11 cellular contexts compared by ENCODE assay signal in genomic region chr1:36154335-36154734, GRCh38. TPM values are rescaled to one million over a fixed set of nuclear protein-coding genes. Genes with fewer than 3 reads are reported as not detected.
DNase-seq lines count a peak whose midpoint lies in the region; ATAC-seq lines count a peak whose summit lies in the region.
"Had no signal": no experiment of that assay in that cellular context is flagged by ENCODE, and none has a peak within 500 bp of the region (broad histone marks: within the 10 kb centered on the region; RNA-seq: fewer than 3 reads in every experiment).

No MANE protein-coding gene starts in this region.

- no peaks in the 10 kb centered on the region for H3K36me3 ChIP-seq in mucosa of stomach (ENCODE audit: control insufficient read depth, insufficient read depth, low read length)

- no peak for ATAC-seq in HG02973 (IDR thresholded peaks at IDR 0.05; ENCODE audit: unreplicated experiment)
- ATAC-seq in GM19455 (IDR thresholded peaks at IDR 0.05; ENCODE audit: unreplicated experiment), result no peak

- H3K4me1 ChIP-seq in mucosa of stomach (ENCODE audit: control insufficient read depth, insufficient read depth, low read length), result peaks cover 44% of the 10 kb centered on the region

- DNase-seq in activated naive CD4-positive, alpha-beta T cell treated with anti-CD3 and anti-CD28 coated beads, Interleukin-2, amount 10 ng/mL, durations not matched to agents 7 days and 5 days, result no peak
- DNase-seq in activated naive CD4-positive, alpha-beta T cell treated with Interleukin-2 at 50 U/mL for 16 hours, result no peak
- no peak for DNase-seq in activated T-helper 2 cell treated with anti-CD3 and anti-CD28 coated beads, Interferon-gamma antibody, Interleukin-2, Interleukin-4, amounts not matched to agents 10 μg/mL and 5 μg/mL and 100 μg/mL, durations not matched to agents 14 hours and 24 hours and 36 hours (ENCODE audit: low spot score)
- DNase-seq in cortex of kidney (lab: John Stamatoyannopoulos, UW), result no peak
- DNase-seq: GOT3, NCI-H345 had no signal

- peaks cover 77% of the 10 kb centered on the region for H3K4me1 Mint-ChIP-seq in activated naive CD4-positive, alpha-beta T cell treated with anti-CD3 and anti-CD28 coated beads, Interleukin-2, amount 10 ng/mL, durations not matched to agents 7 days and 5 days
- peaks cover 60% of the 10 kb centered on the region for H3K4me1 Mint-ChIP-seq in activated T-helper 2 cell treated with anti-CD3 and anti-CD28 coated beads, Interferon-gamma antibody, Interleukin-2, Interleukin-4, amounts not matched to agents 10 μg/mL and 5 μg/mL and 100 μg/mL, durations not matched to agents 14 hours and 24 hours and 36 hours (ENCODE audit: low read depth)

- no peak overlapping the region for H3K4me3 ChIP-seq in mucosa of stomach (ENCODE audit: low read length)

- no peaks in the 10 kb centered on the region for H3K27me3 ChIP-seq in mucosa of stomach (ENCODE audit: control insufficient read depth, insufficient read depth, low read length)

- intact Hi-C loops in activated T-helper 2 cell treated with anti-CD3 and anti-CD28 coated beads, Interferon-gamma antibody, Interleukin-2, Interleukin-4, amounts not matched to agents 10 μg/mL and 5 μg/mL and 100 μg/mL, durations not matched to agents 14 hours and 24 hours and 36 hours (cut with micrococcal nuclease), result loop anchor here (5.0 to 10.0 kb wide), 2 partner anchors 233 to 270 kb away; partner anchors contain the start of gene STK40

- H3K36me3 Mint-ChIP-seq in activated naive CD4-positive, alpha-beta T cell treated with anti-CD3 and anti-CD28 coated beads, Interleukin-2, amount 10 ng/mL, durations not matched to agents 7 days and 5 days, result peaks cover 19% of the 10 kb centered on the region
- H3K36me3 Mint-ChIP-seq in activated T-helper 2 cell treated with anti-CD3 and anti-CD28 coated beads, Interferon-gamma antibody, Interleukin-2, Interleukin-4, amounts not matched to agents 10 μg/mL and 5 μg/mL and 100 μg/mL, durations not matched to agents 14 hours and 24 hours and 36 hours (ENCODE audit: low read depth), result peaks cover 18% of the 10 kb centered on the region

- peak overlapping the region; percentile 9 for H3K9ac ChIP-seq in mucosa of stomach (ENCODE audit: low read length)

- H3K27ac Mint-ChIP-seq in activated naive CD4-positive, alpha-beta T cell treated with anti-CD3 and anti-CD28 coated beads, Interleukin-2, amount 10 ng/mL, durations not matched to agents 7 days and 5 days, result peak overlapping the region; percentile 92
- peak overlapping the region; percentile 86 for H3K27ac Mint-ChIP-seq in activated T-helper 2 cell treated with anti-CD3 and anti-CD28 coated beads, Interferon-gamma antibody, Interleukin-2, Interleukin-4, amounts not matched to agents 10 μg/mL and 5 μg/mL and 100 μg/mL, durations not matched to agents 14 hours and 24 hours and 36 hours

- CTCF ChIA-PET in activated naive CD4-positive, alpha-beta T cell treated with anti-CD3 and anti-CD28 coated beads, Interleukin-2, amount 10 ng/mL, durations not matched to agents 7 days and 5 days (lab: Charles Lee), result interaction anchor here (1.2 to 9.5 kb wide), 2 partner anchors 32 to 152 kb away, joined by 3 to 179 read pairs; partner anchors contain the start of gene SH3D21

- H3K4me3 Mint-ChIP-seq in activated naive CD4-positive, alpha-beta T cell treated with anti-CD3 and anti-CD28 coated beads, Interleukin-2, amount 10 ng/mL, durations not matched to agents 7 days and 5 days, result peak overlapping the region; percentile 87
- H3K4me3 Mint-ChIP-seq in activated T-helper 2 cell treated with anti-CD3 and anti-CD28 coated beads, Interferon-gamma antibody, Interleukin-2, Interleukin-4, amounts not matched to agents 10 μg/mL and 5 μg/mL and 100 μg/mL, durations not matched to agents 14 hours and 24 hours and 36 hours (ENCODE audit: low read depth), result peak overlapping the region; percentile 82

- peak overlapping the region; percentile 100 for H3K27ac ChIP-seq in temporal lobe (ENCODE audit: low read depth, low read length)

- no peaks in the 10 kb centered on the region for H3K9me3 ChIP-seq in mucosa of stomach (ENCODE audit: control insufficient read depth, low read length)
- H3K9me3 ChIP-seq: SK-N-SH had no signal

- H3K27me3 Mint-ChIP-seq in activated naive CD4-positive, alpha-beta T cell treated with anti-CD3 and anti-CD28 coated beads, Interleukin-2, amount 10 ng/mL, durations not matched to agents 7 days and 5 days, result no peaks in the 10 kb centered on the region
- H3K27me3 Mint-ChIP-seq in activated T-helper 2 cell treated with anti-CD3 and anti-CD28 coated beads, Interferon-gamma antibody, Interleukin-2, Interleukin-4, amounts not matched to agents 10 μg/mL and 5 μg/mL and 100 μg/mL, durations not matched to agents 14 hours and 24 hours and 36 hours (ENCODE audit: low read depth), result no peaks in the 10 kb centered on the region

- no peaks in the 10 kb centered on the region for H3K9me3 Mint-ChIP-seq in activated naive CD4-positive, alpha-beta T cell treated with anti-CD3 and anti-CD28 coated beads, Interleukin-2, amount 10 ng/mL, durations not matched to agents 7 days and 5 days
- no peaks in the 10 kb centered on the region for H3K9me3 Mint-ChIP-seq in activated T-helper 2 cell treated with anti-CD3 and anti-CD28 coated beads, Interferon-gamma antibody, Interleukin-2, Interleukin-4, amounts not matched to agents 10 μg/mL and 5 μg/mL and 100 μg/mL, durations not matched to agents 14 hours and 24 hours and 36 hours

RNA-seq across cellular contexts. Expression of gene MAP7D1, which starts 1.6 kb away (rescaled TPM):
- total RNA-seq in activated T-helper 2 cell treated with anti-CD3 and anti-CD28 coated beads, Interferon-gamma antibody, Interleukin-2, Interleukin-4, amounts not matched to agents 10 μg/mL and 5 μg/mL and 100 μg/mL, durations not matched to agents 14 hours and 24 hours and 36 hours, result 162 and 172 TPM in 2 replicates
- total RNA-seq in temporal lobe, result 52.9 TPM

RNA-seq across cellular contexts. Expression of gene TRAPPC3, which starts 5.0 kb away (rescaled TPM):
- 68.4 and 71.5 TPM in 2 replicates for total RNA-seq in activated T-helper 2 cell treated with anti-CD3 and anti-CD28 coated beads, Interferon-gamma antibody, Interleukin-2, Interleukin-4, amounts not matched to agents 10 μg/mL and 5 μg/mL and 100 μg/mL, durations not matched to agents 14 hours and 24 hours and 36 hours
- total RNA-seq in temporal lobe, result 40.8 TPM

RNA-seq across cellular contexts. Expression of gene COL8A2, which starts 29.3 kb away (rescaled TPM):
- total RNA-seq in activated T-helper 2 cell treated with anti-CD3 and anti-CD28 coated beads, Interferon-gamma antibody, Interleukin-2, Interleukin-4, amounts not matched to agents 10 μg/mL and 5 μg/mL and 100 μg/mL, durations not matched to agents 14 hours and 24 hours and 36 hours, result not detected in 2 replicates
- 0.98 TPM for total RNA-seq in temporal lobe
